Comparison of ENCODE assay signal across 7 cellular contexts in genomic region chr2:87406406-87407175, GRCh38.
DNase-seq lines count a peak whose midpoint lies in the region; ATAC-seq and TF ChIP-seq lines count a peak whose summit lies in the region.
"Not testable (repeated sequence)": the region's sequence is repeated elsewhere in the genome, so short reads cannot be mapped to it uniquely, and the experiment has no call there.

No MANE protein-coding gene starts in this region.

- intact Hi-C loops in esophagus muscularis mucosa (cut with DNase I); left lung (cut with DNase I): not testable (repeated sequence)

- not testable (repeated sequence) for H3K4me1 Mint-ChIP-seq in GM23338; type B pancreatic cell (ENCODE audit: unreplicated experiment)

- not testable (repeated sequence) for H3K9me3 ChIP-seq in esophagus muscularis mucosa; left lung; osteoblast (ENCODE audit: low read depth, low read length)

- H3K4me3 Mint-ChIP-seq in GM23338, type B pancreatic cell: not testable (repeated sequence)

- not testable (repeated sequence) for H3F3A ChIP-seq in GM23338 (replicated peaks; ENCODE audit: low read depth)

- H3K27ac ChIP-seq in GM23338 (ENCODE audit: low read depth); esophagus muscularis mucosa (replicated peaks in 1 of 4); left lung; osteoblast (ENCODE audit: low read depth, low read length): not testable (repeated sequence)

- not testable (repeated sequence) for H3K27me3 Mint-ChIP-seq in GM23338 (ENCODE audit: insufficient read depth, low read depth, poor library complexity); type B pancreatic cell

- not testable (repeated sequence) for H3K27me3 ChIP-seq in GM23338 (ENCODE audit: insufficient read depth); esophagus muscularis mucosa; left lung; osteoblast (ENCODE audit: insufficient read depth, low read length)

- H3K4me3 ChIP-seq in GM23338; esophagus muscularis mucosa; left lung; osteoblast (ENCODE audit: insufficient read depth, low read length): not testable (repeated sequence)

- not testable (repeated sequence) for H3K9me2 ChIP-seq in GM23338 (ENCODE audit: insufficient read depth)

- H3K79me2 ChIP-seq in GM23338 (replicated peaks; ENCODE audit: insufficient read depth); osteoblast (ENCODE audit: insufficient read depth, low read length): not testable (repeated sequence)

- H3K27ac Mint-ChIP-seq in GM23338, type B pancreatic cell: not testable (repeated sequence)

- not testable (repeated sequence) for ATAC-seq in GM23338, left lung

- CTCF ChIA-PET in GM10248 (lab: Yijun Ruan, JAX): not testable (repeated sequence)

- H3K9me3 Mint-ChIP-seq in GM23338: peaks cover 35% of the 10 kb centered on the region
- H3K9me3 Mint-ChIP-seq in type B pancreatic cell: not testable (repeated sequence)

- not testable (repeated sequence) for H2AFZ ChIP-seq in GM23338; osteoblast (ENCODE audit: low read length)

- not testable (repeated sequence) for H3K4me2 ChIP-seq in GM23338; osteoblast (ENCODE audit: insufficient read depth, low read length)

- DNase-seq in GM10248 (ENCODE audit: extremely low spot score) (peak; percentile 2), GM23338 (ENCODE audit: low spot score) (peak; percentile 0), esophagus muscularis mucosa (ENCODE audit: extremely low spot score) (peak; percentile 92), left lung (peak; percentile 32 to 71), osteoblast (ENCODE audit: insufficient read length, low spot score, missing footprints) (peak; percentile 6), type B pancreatic cell (ENCODE audit: extremely low spot score, unreplicated experiment) (peak; percentile 68)
- peak; percentile 48 for DNase-seq in activated CD8-positive, alpha-beta memory T cell treated with anti-CD3 and anti-CD28 coated beads, Interleukin-2, amount 50 U/mL, for 48 hours

- POLR2A ChIA-PET in GM10248 (lab: Yijun Ruan, JAX): not testable (repeated sequence)

- not testable (repeated sequence) for H3K36me3 ChIP-seq in GM23338 (ENCODE audit: insufficient read depth); esophagus muscularis mucosa; left lung; osteoblast (ENCODE audit: insufficient read depth, low read length)

- TF ChIP-seq EP300 in esophagus muscularis mucosa (IDR thresholded peaks at IDR 0.05): not testable (repeated sequence)

- H3K36me3 Mint-ChIP-seq in GM23338 (ENCODE audit: low read depth); type B pancreatic cell: not testable (repeated sequence)

- TF ChIP-seq CTCF in GM10248 (IDR thresholded peaks at IDR 0.05; ENCODE audit: control extremely low read depth, extremely low read depth, low read depth, missing control alignments); GM23338 (conservative IDR thresholded peaks at IDR 0.05; ENCODE audit: low read depth in 2 of 2); esophagus muscularis mucosa (IDR thresholded peaks at IDR 0.05); left lung (IDR thresholded peaks at IDR 0.05); osteoblast (IDR thresholded peaks at IDR 0.05; ENCODE audit: extremely low read depth, low read depth, low read length); type B pancreatic cell (conservative IDR thresholded peaks at IDR 0.05): not testable (repeated sequence)

- not testable (repeated sequence) for H3K4me1 ChIP-seq in GM23338 (ENCODE audit: insufficient read depth); esophagus muscularis mucosa; left lung; osteoblast (ENCODE audit: insufficient read depth, low read length)

- not testable (repeated sequence) for H4K20me1 ChIP-seq in GM23338 (replicated peaks; ENCODE audit: insufficient read depth); osteoblast (ENCODE audit: insufficient read depth, low read length)

- not testable (repeated sequence) for TF ChIP-seq POLR2A in esophagus muscularis mucosa (IDR thresholded peaks at IDR 0.05; ENCODE audit: low read depth)

- no CpG with 5 or more reads among the region's 6 CpGs for WGBS in esophagus muscularis mucosa

Comparison
In these comparisons a context has a peak if more than half of its experiments do, and no peak if none do; other contexts are left out.
1. DNase-seq: peak in every context shown above with its lines; median percentile 92 in esophagus muscularis mucosa; 68 in type B pancreatic cell; 52 in left lung; 48 in activated CD8-positive, alpha-beta memory T cell treated with anti-CD3 and anti-CD28 coated beads, Interleukin-2, amount 50 U/mL, for 48 hours; 6 in osteoblast; 2 in GM10248; 0 in GM23338.